ENCODE assay signal across 15 cellular contexts in the genomic region with DNA sequence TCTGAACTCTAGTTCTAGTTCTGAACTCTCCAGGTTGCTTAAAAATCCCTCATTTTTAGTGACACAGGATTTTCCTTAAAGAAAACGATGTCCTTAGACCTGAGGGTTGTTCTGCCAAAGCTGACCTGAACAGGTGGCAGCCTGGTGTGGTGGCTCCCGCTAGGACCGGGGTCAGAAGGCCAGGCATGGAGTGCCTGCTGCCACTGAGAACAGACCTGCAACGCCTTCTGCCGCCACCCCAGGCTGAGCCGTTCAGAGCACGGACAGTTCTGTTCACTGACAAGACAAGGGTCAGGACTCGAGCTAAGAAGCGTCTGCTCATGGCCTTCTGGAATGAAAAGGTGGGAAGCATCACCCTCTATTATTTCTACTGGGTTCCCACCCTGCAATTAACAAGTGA. TPM values are rescaled to one million over a fixed set of nuclear protein-coding genes. Genes with fewer than 3 reads are reported as not detected.
DNase-seq lines count a peak whose midpoint lies in the region; ATAC-seq lines count a peak whose summit lies in the region.
"Had no signal": no experiment of that assay in that cellular context is flagged by ENCODE, and none has a peak within 500 bp of the region (broad histone marks: within the 10 kb centered on the region; RNA-seq: fewer than 3 reads in every experiment).

No MANE protein-coding gene starts in this region.

- no CpG with 5 or more reads among the region's 9 CpGs for WGBS in neuronal stem cell (ENCODE audit: extremely low coverage in 2 of 2, insufficient read length in 2 of 2, insufficient replicate concordance in 1 of 2), 2 donors
- over 99% methylated on average over 9 of the region's 9 CpGs for WGBS in mesenchymal stem cell

- ATAC-seq in left lobe of liver: peak; percentile 34
- no peak for ATAC-seq in HG03159 (IDR thresholded peaks at IDR 0.05; ENCODE audit: unreplicated experiment)
- ATAC-seq in GM18867 (IDR thresholded peaks at IDR 0.05; ENCODE audit: unreplicated experiment): no peak

- H3K4me3 ChIP-seq in neuronal stem cell (ENCODE audit: low read length in 2 of 2) (no peak overlapping the region), mesenchymal stem cell (ENCODE audit: insufficient read depth in 1 of 2, low read depth in 1 of 2, low read length in 2 of 2) (no peak overlapping the region)
- H3K4me3 ChIP-seq: BLaER1, GM23248 had no signal

- H4K91ac ChIP-seq in neuronal stem cell (ENCODE audit: low read depth, low read length, poor library complexity) (no peak overlapping the region), mesenchymal stem cell (ENCODE audit: low read length) (no peak overlapping the region)

- H3K79me1 ChIP-seq in neuronal stem cell (ENCODE audit: low read depth, low read length) (peaks cover 7% of the 10 kb centered on the region), mesenchymal stem cell (replicated peaks; ENCODE audit: low read length, poor library complexity, severe bottlenecking) (peaks cover 54% of the 10 kb centered on the region)

- H3K14ac ChIP-seq in neuronal stem cell (ENCODE audit: low read length) (no peak overlapping the region), mesenchymal stem cell (ENCODE audit: low read length in 2 of 2) (no peak overlapping the region)

- H4K8ac ChIP-seq in neuronal stem cell (ENCODE audit: low read depth, low read length): no peak overlapping the region
- H4K8ac ChIP-seq in mesenchymal stem cell (ENCODE audit: low read length): no peak overlapping the region

- H3K4me2 ChIP-seq in neuronal stem cell (ENCODE audit: insufficient read depth, low read length, poor library complexity, severe bottlenecking): no peak overlapping the region
- H3K4me2 ChIP-seq in mesenchymal stem cell (ENCODE audit: low read length, poor library complexity, severe bottlenecking): no peak overlapping the region
- H3K4me2 ChIP-seq: BLaER1 had no signal

- H2BK5ac ChIP-seq in neuronal stem cell (ENCODE audit: low read length) (no peak overlapping the region), mesenchymal stem cell (ENCODE audit: low read depth, low read length, poor library complexity, severe bottlenecking) (no peak overlapping the region)

- H3K27me3 ChIP-seq in neuronal stem cell (ENCODE audit: control insufficient read depth in 3 of 3, insufficient read depth in 3 of 3, low read depth in 1 of 3, low read length in 3 of 3) (no peaks in the 10 kb centered on the region), mesenchymal stem cell (ENCODE audit: control insufficient read depth in 1 of 2, insufficient read depth in 1 of 2, low read length in 2 of 2) (no peaks in the 10 kb centered on the region)
- H3K27me3 ChIP-seq: BLaER1 had no signal

- H3K18ac ChIP-seq in neuronal stem cell (ENCODE audit: low read length) (peak overlapping the region; percentile 35), mesenchymal stem cell (ENCODE audit: low read depth in 1 of 2, low read length in 2 of 2) (no peak overlapping the region)

- H2AFZ ChIP-seq in neuronal stem cell (ENCODE audit: low read length) (no peak overlapping the region), mesenchymal stem cell (ENCODE audit: low read depth, low read length) (no peak overlapping the region)
- H2AFZ ChIP-seq: GM23248 had no signal

- H2BK120ac ChIP-seq in neuronal stem cell (ENCODE audit: low read depth, low read length): no peak overlapping the region
- no peak overlapping the region for H2BK120ac ChIP-seq in mesenchymal stem cell (ENCODE audit: low read depth, low read length)

- H3K4ac ChIP-seq in neuronal stem cell (ENCODE audit: low read length) (no peak overlapping the region), mesenchymal stem cell (ENCODE audit: low read depth in 1 of 2, low read length in 2 of 2) (no peak overlapping the region)

- H3K9me3 ChIP-seq in neuronal stem cell (replicated peaks in 1 of 2; ENCODE audit: control insufficient read depth in 2 of 2, insufficient read depth in 1 of 2, low read depth in 1 of 2, low read length in 2 of 2) (no peaks in the 10 kb centered on the region), mesenchymal stem cell (ENCODE audit: control insufficient read depth, low read length) (no peaks in the 10 kb centered on the region)
- H3K9me3 ChIP-seq: BLaER1 had no signal

- DNase-seq in G401 (ENCODE audit: low spot score) (peak; percentile 76), cerebellar cortex (ENCODE audit: low spot score) (peak; percentile 67), left lobe of liver (ENCODE audit: low spot score) (no peak), neuronal stem cell (ENCODE audit: low spot score) (no peak), mesenchymal stem cell (no peak)
- DNase-seq: 8988T; CD4-positive, alpha-beta memory T cell; DMS153; DND-41; EL; GM23248; HCEC 1CT had no signal

- H3K4me1 ChIP-seq in neuronal stem cell (ENCODE audit: control insufficient read depth in 2 of 2, insufficient read depth in 1 of 2, low read depth in 1 of 2, low read length in 2 of 2) (peaks cover 0 to 25% of the 10 kb centered on the region in 2 donors), mesenchymal stem cell (ENCODE audit: control insufficient read depth, insufficient read depth, low read depth, low read length) (peaks cover 2% of the 10 kb centered on the region)
- H3K4me1 ChIP-seq: BLaER1 had no signal

- peaks cover 22 to 92% of the 10 kb centered on the region in 2 donors for H3K36me3 ChIP-seq in neuronal stem cell (replicated peaks in 1 of 2; ENCODE audit: control insufficient read depth in 2 of 2, insufficient read depth in 2 of 2, low read length in 2 of 2)
- H3K36me3 ChIP-seq in mesenchymal stem cell (ENCODE audit: control insufficient read depth in 1 of 2, insufficient read depth in 2 of 2, low read depth in 1 of 2, low read length in 2 of 2): peaks cover 53 to 88% of the 10 kb centered on the region in 2 experiments

- H2BK12ac ChIP-seq in neuronal stem cell (ENCODE audit: low read length): no peak overlapping the region
- no peak overlapping the region for H2BK12ac ChIP-seq in mesenchymal stem cell (ENCODE audit: low read length in 2 of 2)

- H3K23ac ChIP-seq in neuronal stem cell (ENCODE audit: low read depth, low read length, poor library complexity) (no peak overlapping the region), mesenchymal stem cell (ENCODE audit: low read length in 2 of 2) (no peak overlapping the region)

- H3K27ac ChIP-seq in neuronal stem cell (replicated peaks; ENCODE audit: low read length): no peak overlapping the region
- no peak overlapping the region for H3K27ac ChIP-seq in mesenchymal stem cell (ENCODE audit: low read length, poor library complexity, severe bottlenecking)
- H3K27ac ChIP-seq: BLaER1, GM23248 had no signal

- in situ Hi-C loops in G401 (cut with HindIII; ENCODE audit: low sequenced_read_pairs): no loop called here

- H3K9ac ChIP-seq in neuronal stem cell (ENCODE audit: low read depth, low read length, poor library complexity): no peak overlapping the region
- no peak overlapping the region for H3K9ac ChIP-seq in mesenchymal stem cell (ENCODE audit: low read length)
- H3K9ac ChIP-seq: BLaER1, GM23248 had no signal

- no peak overlapping the region for H2BK15ac ChIP-seq in neuronal stem cell (ENCODE audit: low read length)
- no peak overlapping the region for H2BK15ac ChIP-seq in mesenchymal stem cell (ENCODE audit: low read depth, poor library complexity, severe bottlenecking)

- no peak overlapping the region for H2AK5ac ChIP-seq in neuronal stem cell (ENCODE audit: low read depth, low read length)
- H2AK5ac ChIP-seq in mesenchymal stem cell (ENCODE audit: low read length, severe bottlenecking): no peak overlapping the region

RNA-seq across cellular contexts. Expression of gene DCTD, which starts 15.8 kb away (rescaled TPM):
- total RNA-seq in G401 (2014; rRNA removed; shearing (Covaris generic)): 107 and 122 TPM in 2 replicates
- total RNA-seq in left lobe of liver: 56.9 TPM
- 95.6 TPM for polyA plus RNA-seq in neuronal stem cell (2013, experiment 1 of 2)
- polyA plus RNA-seq in neuronal stem cell (2013, experiment 2 of 2): 95.4 TPM
- polyA plus RNA-seq in mesenchymal stem cell (2013, experiment 1 of 2): 129 TPM
- polyA plus RNA-seq in mesenchymal stem cell (2013, experiment 2 of 2): 133 TPM

Comparison
In these comparisons a context has a peak if more than half of its experiments do, and no peak if none do; other contexts are left out.
1. DNase-seq: peak in G401 (single experiment) and cerebellar cortex (single experiment); none in left lobe of liver (single experiment), neuronal stem cell (single experiment) and mesenchymal stem cell (single experiment).